8 cellular contexts compared by ENCODE assay signal in genomic region chr6:52670502-52671409, GRCh38. TPM values are rescaled to one million over a fixed set of nuclear protein-coding genes. Genes with fewer than 3 reads are reported as not detected.
DNase-seq lines count a peak whose midpoint lies in the region; ATAC-seq and TF ChIP-seq lines count a peak whose summit lies in the region.

TMEM14A (plus strand) TSS chr6:52671113; CDS start chr6:52677103, 5,990 bp downstream.

- peak within 1 kb of the TSS; percentile 85 for H3K4me2 ChIP-seq in SK-N-SH

- DNase-seq in NCI-H1048 (lab: John Stamatoyannopoulos, UW) (peak; percentile 83), SK-N-SH (peak; percentile 96), globus pallidus (ENCODE audit: low spot score) (peak; percentile 91), nucleus accumbens (lab: John Stamatoyannopoulos, UW) (peak; percentile 15 to 94 (median 86)), superior temporal gyrus (ENCODE audit: extremely low spot score) (peak; percentile 95)
- DNase-seq in activated naive CD4-positive, alpha-beta T cell treated with anti-CD3 and anti-CD28 coated beads, Interleukin-2, amount 50 U/mL, for 16 hours, result peak; percentile 92

- ATAC-seq in HG02588 (IDR thresholded peaks at IDR 0.05; ENCODE audit: unreplicated experiment), result peak; percentile 98

- H3K4me3 ChIP-seq in GM08714 (ENCODE audit: low read length) (peak within 1 kb of the TSS; percentile 73), SK-N-SH (ENCODE audit: low read depth in 2 of 2, low read length in 1 of 2) (peak within 1 kb of the TSS; percentile 81 to 92)

- no peaks in the 10 kb centered on the region for H3K9me2 ChIP-seq in SK-N-SH

- TF ChIP-seq CTCF in SK-N-SH (IDR thresholded peaks at IDR 0.05), result no peak

- H3K4me1 ChIP-seq in SK-N-SH (ENCODE audit: control insufficient read depth in 1 of 2, insufficient read depth in 2 of 2, low read depth in 1 of 2, low read length in 1 of 2), result peaks cover 3 to 30% of the 10 kb centered on the region in 2 experiments; a peak in 2 of 4 replicates

- peak within 1 kb of the TSS; percentile 67 for H3K9ac ChIP-seq in SK-N-SH

- no peaks in the 10 kb centered on the region for H3K27me3 ChIP-seq in SK-N-SH (ENCODE audit: insufficient read depth)

- H3K79me2 ChIP-seq in SK-N-SH (ENCODE audit: insufficient read depth), result peaks cover 27% of the 10 kb centered on the region

- no peaks in the 10 kb centered on the region for H4K20me1 ChIP-seq in SK-N-SH (ENCODE audit: insufficient read depth)

- peak within 1 kb of the TSS; percentile 98 for H2AFZ ChIP-seq in SK-N-SH (ENCODE audit: low read depth)

- peaks cover 9% of the 10 kb centered on the region in 2 experiments for H3K36me3 ChIP-seq in SK-N-SH (replicated peaks in 1 of 2; ENCODE audit: control insufficient read depth in 1 of 2, insufficient read depth in 2 of 2, low read length in 1 of 2)

- peak; percentile 14; the same call in 1 of the 2 replicates for TF ChIP-seq RAD21 in SK-N-SH (IDR thresholded peaks at IDR 0.05; ENCODE audit: low read length)

- H3K27ac ChIP-seq in SK-N-SH (ENCODE audit: low read depth in 2 of 2, low read length in 1 of 2), result peak within 1 kb of the TSS; percentile 25 to 88; a peak in 2 of 4 replicates

- H3F3A ChIP-seq in SK-N-SH (replicated peaks; ENCODE audit: insufficient read depth), result peaks cover 22% of the 10 kb centered on the region

- CTCF ChIA-PET in SK-N-SH (lab: Yijun Ruan, JAX), result interaction anchor here (0.6 to 2.6 kb wide), 6 partner anchors 19 to 585 kb away, joined by 3 to 11 read pairs (median 4); no protein-coding TSS in a partner anchor

- H3K9me3 ChIP-seq in SK-N-SH, result no peaks in the 10 kb centered on the region

- POLR2A ChIA-PET in SK-N-SH (lab: Yijun Ruan, JAX), result interaction anchor here (0.8 kb wide), 1 partner anchor 249 kb away, joined by 3 read pairs; no protein-coding TSS in a partner anchor

- WGBS in SK-N-SH (ENCODE audit: low lambda C conversion rate), result 32% methylated on average over 9 of the region's 42 CpGs

- no peak for TF ChIP-seq EP300 in SK-N-SH (IDR thresholded peaks at IDR 0.05; ENCODE audit: borderline replicate concordance in 1 of 2, low read depth in 1 of 2, low read length in 1 of 2)

TF ChIP-seq in SK-N-SH, 30 proteins besides CTCF, POLR2A, EP300 and RAD21:
- TF ChIP-seq ELF1 (IDR thresholded peaks at IDR 0.05), result peak; percentile 58
- peak; percentile 46; the same call in 1 of the 2 replicates for TF ChIP-seq SIN3A (IDR thresholded peaks at IDR 0.05; ENCODE audit: borderline replicate concordance, low read depth, low read length)
- peak; percentile 67; the same call in 1 of the 2 replicates for TF ChIP-seq TAF1 (IDR thresholded peaks at IDR 0.05; ENCODE audit: borderline replicate concordance, low read depth, low read length)
- peak; percentile 55 for TF ChIP-seq MXI1 (IDR thresholded peaks at IDR 0.05; ENCODE audit: low read depth, low read length)
- peak; percentile 90 for TF ChIP-seq NRF1 (IDR thresholded peaks at IDR 0.05; ENCODE audit: low read depth, low read length)
- peak; percentile 73 for TF ChIP-seq CHD2 (IDR thresholded peaks at IDR 0.05; ENCODE audit: low read length, partially characterized antibody)
- peak; percentile 93 for TF ChIP-seq POLR2AphosphoS5 (IDR thresholded peaks at IDR 0.05; ENCODE audit: low read depth, low read length)
- TF ChIP-seq, protein P1, sequence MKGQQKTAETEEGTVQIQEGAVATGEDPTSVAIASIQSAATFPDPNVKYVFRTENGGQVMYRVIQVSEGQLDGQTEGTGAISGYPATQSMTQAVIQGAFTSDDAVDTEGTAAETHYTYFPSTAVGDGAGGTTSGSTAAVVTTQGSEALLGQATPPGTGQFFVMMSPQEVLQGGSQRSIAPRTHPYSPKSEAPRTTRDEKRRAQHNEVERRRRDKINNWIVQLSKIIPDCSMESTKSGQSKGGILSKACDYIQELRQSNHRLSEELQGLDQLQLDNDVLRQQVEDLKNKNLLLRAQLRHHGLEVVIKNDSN (IDR thresholded peaks at IDR 0.05; ENCODE audit: borderline replicate concordance, low read depth), result no peak
- TF ChIP-seq, protein P2, sequence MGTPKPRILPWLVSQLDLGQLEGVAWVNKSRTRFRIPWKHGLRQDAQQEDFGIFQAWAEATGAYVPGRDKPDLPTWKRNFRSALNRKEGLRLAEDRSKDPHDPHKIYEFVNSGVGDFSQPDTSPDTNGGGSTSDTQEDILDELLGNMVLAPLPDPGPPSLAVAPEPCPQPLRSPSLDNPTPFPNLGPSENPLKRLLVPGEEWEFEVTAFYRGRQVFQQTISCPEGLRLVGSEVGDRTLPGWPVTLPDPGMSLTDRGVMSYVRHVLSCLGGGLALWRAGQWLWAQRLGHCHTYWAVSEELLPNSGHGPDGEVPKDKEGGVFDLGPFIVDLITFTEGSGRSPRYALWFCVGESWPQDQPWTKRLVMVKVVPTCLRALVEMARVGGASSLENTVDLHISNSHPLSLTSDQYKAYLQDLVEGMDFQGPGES (IDR thresholded peaks at IDR 0.05; ENCODE audit: low read depth, low read length), result no peak
- no peak for TF ChIP-seq GATA2 (CRISPR knock-in tag; IDR thresholded peaks at IDR 0.05)
- no peak for TF ChIP-seq YY1 (IDR thresholded peaks at IDR 0.05; ENCODE audit: low read depth)
- no peak for TF ChIP-seq PBX3 (IDR thresholded peaks at IDR 0.05)
- TF ChIP-seq, protein P3, sequence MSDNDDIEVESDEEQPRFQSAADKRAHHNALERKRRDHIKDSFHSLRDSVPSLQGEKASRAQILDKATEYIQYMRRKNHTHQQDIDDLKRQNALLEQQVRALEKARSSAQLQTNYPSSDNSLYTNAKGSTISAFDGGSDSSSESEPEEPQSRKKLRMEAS (IDR thresholded peaks at IDR 0.05; ENCODE audit: low read depth), result peak; percentile 73
- TF ChIP-seq REST (IDR thresholded peaks at IDR 0.05; ENCODE audit: low read depth, low read length), result no peak
TF ChIP-seq in SK-N-SH: peak in this region for 8.

RNA-seq across cellular contexts. Expression of gene TMEM14A, which starts in this region (rescaled TPM):
- 42.4 and 48.7 TPM in 2 replicates for polyA plus RNA-seq in SK-N-SH (2012; rRNA removed)
- 60.0 and 68.7 TPM in 2 replicates for polyA plus RNA-seq in SK-N-SH (2012; cell fraction: cytosol; rRNA removed)
- 5.1 and 18.3 TPM in 2 replicates for polyA plus RNA-seq in SK-N-SH (2012; cell fraction: nucleus; rRNA removed)

Comparison
In these comparisons a context has a peak if more than half of its experiments do, and no peak if none do; other contexts are left out.
1. Peak in every context shown above with its lines: DNase-seq, ATAC-seq, H3K4me3 ChIP-seq and H3K27ac ChIP-seq.